In genomic region chr1:161045749-161046573, GRCh38 we compare ENCODE assay signal across 8 cellular contexts. TPM values are rescaled to one million over a fixed set of nuclear protein-coding genes. Genes with fewer than 3 reads are reported as not detected.
DNase-seq lines count a peak whose midpoint lies in the region; ATAC-seq and TF ChIP-seq lines count a peak whose summit lies in the region.

TSS of gene USF1 (minus strand) at chr1:161045977. CDS start at chr1:161043275, 2,702 bp downstream.

- no peaks in the 10 kb centered on the region for H4K20me1 ChIP-seq in BLaER1

- H3K36me3 Mint-ChIP-seq in dendritic cell treated with granulocyte-macrophage colony-stimulating factor and Interleukin-4, amounts not matched to agents 40 ng/mL and 50 ng/mL, for 4 days (ENCODE audit: low read depth) = peaks cover 86% of the 10 kb centered on the region

- H3K4me3 ChIP-seq in BLaER1 (peak within 1 kb of the TSS; percentile 88), left lung (peak within 1 kb of the TSS; percentile 86 to 99)

- H3K4me1 Mint-ChIP-seq in dendritic cell treated with granulocyte-macrophage colony-stimulating factor and Interleukin-4, amounts not matched to agents 40 ng/mL and 50 ng/mL, for 4 days (ENCODE audit: low read depth) = peaks cover 61% of the 10 kb centered on the region

- H3K4me2 ChIP-seq in BLaER1 = peak within 1 kb of the TSS; percentile 96

- H3K36me3 ChIP-seq in BLaER1 (peaks cover 66% of the 10 kb centered on the region), left lung (peaks cover 0 to 55% of the 10 kb centered on the region in 2 donors)

- DNase-seq in NCI-H748 (lab: John Stamatoyannopoulos, UW; ENCODE audit: unreplicated experiment) = peak; percentile 95
- peak; percentile 90 for DNase-seq in activated CD4-positive, alpha-beta T cell treated with anti-CD3 and anti-CD28 coated beads, Interleukin-2, amount 50 U/mL, for 1 hour
- DNase-seq in left lung = peak; percentile 92 to 93
- peak; percentile 88 for DNase-seq in stimulated activated CD4-positive, alpha-beta T cell treated with anti-CD3 and anti-CD28 coated beads, Interleukin-2, amount 100 ng/mL, for 48 hours

- H3K27ac ChIP-seq in BLaER1 (peak within 1 kb of the TSS; percentile 93), left lung (peak within 1 kb of the TSS; percentile 97 to 99)

- H3K4me3 Mint-ChIP-seq in dendritic cell treated with granulocyte-macrophage colony-stimulating factor and Interleukin-4, amounts not matched to agents 40 ng/mL and 50 ng/mL, for 4 days = peak within 1 kb of the TSS; percentile 99

- peak within 1 kb of the TSS; percentile 100 for H3K27ac Mint-ChIP-seq in dendritic cell treated with granulocyte-macrophage colony-stimulating factor and Interleukin-4, amounts not matched to agents 40 ng/mL and 50 ng/mL, for 4 days

- peak; percentile 61 for ATAC-seq in GM19351 (IDR thresholded peaks at IDR 0.05; ENCODE audit: unreplicated experiment)
- ATAC-seq in HG03521 (IDR thresholded peaks at IDR 0.05; ENCODE audit: unreplicated experiment) = peak; percentile 61
- peak; percentile 95 for ATAC-seq in left lung

- no peaks in the 10 kb centered on the region for H3K9me3 Mint-ChIP-seq in dendritic cell treated with granulocyte-macrophage colony-stimulating factor and Interleukin-4, amounts not matched to agents 40 ng/mL and 50 ng/mL, for 4 days

- peaks cover 43% of the 10 kb centered on the region for H3K4me1 ChIP-seq in BLaER1
- peaks cover 12 to 49% of the 10 kb centered on the region in 2 donors for H3K4me1 ChIP-seq in left lung

- H3K9me3 ChIP-seq in BLaER1 (no peaks in the 10 kb centered on the region; the same call in 1 of the 2 replicates), left lung (no peaks in the 10 kb centered on the region)

- intact Hi-C loops in dendritic cell treated with granulocyte-macrophage colony-stimulating factor and Interleukin-4, amounts not matched to agents 40 ng/mL and 50 ng/mL, for 4 days (cut with micrococcal nuclease) = loop anchor here (1.0 to 10.0 kb wide), 4 partner anchors 22 to 89 kb away; partner anchors contain the start of genes DEDD and F11R
- intact Hi-C loops in left lung (cut with DNase I) = no loop called here

- H3K9ac ChIP-seq in BLaER1 = peak within 1 kb of the TSS; percentile 95

- no peaks in the 10 kb centered on the region for H3K27me3 ChIP-seq in BLaER1
- H3K27me3 ChIP-seq in left lung = no peaks in the 10 kb centered on the region

- TF ChIP-seq CTCF in left lung (IDR thresholded peaks at IDR 0.05) = no peak

- H3K27me3 Mint-ChIP-seq in dendritic cell treated with granulocyte-macrophage colony-stimulating factor and Interleukin-4, amounts not matched to agents 40 ng/mL and 50 ng/mL, for 4 days = no peaks in the 10 kb centered on the region

RNA-seq across cellular contexts. Expression of gene USF1, which starts in this region (rescaled TPM):
- total RNA-seq in left lung = 10 to 100 TPM; 56.1 to 72.4 TPM

Comparison
In these comparisons a context has a peak if more than half of its experiments do, and no peak if none do; other contexts are left out.
1. Peak in every context shown above with its lines: DNase-seq, ATAC-seq, H3K4me3 ChIP-seq and H3K27ac ChIP-seq.